ENCODE assay signal across 15 cellular contexts in genomic region chr15:40280260-40281056, GRCh38. TPM values are rescaled to one million over a fixed set of nuclear protein-coding genes. Genes with fewer than 3 reads are reported as not detected.
DNase-seq lines count a peak whose midpoint lies in the region; ATAC-seq and TF ChIP-seq lines count a peak whose summit lies in the region.
"Had no signal": no experiment of that assay in that cellular context is flagged by ENCODE, and none has a peak within 500 bp of the region (broad histone marks: within the 10 kb centered on the region; RNA-seq: fewer than 3 reads in every experiment).

No MANE protein-coding gene starts in this region.

- no peaks in the 10 kb centered on the region for H3K27me3 ChIP-seq in A673 (replicated peaks; ENCODE audit: insufficient read depth, low read depth, low read length, poor library complexity)

- intact Hi-C loops in A673 (cut with micrococcal nuclease; ENCODE audit: unreplicated experiment): no loop called here
- intact Hi-C loops in Calu3 (cut with micrococcal nuclease; ENCODE audit: unreplicated experiment): no loop called here
- intact Hi-C loops in activated T-helper 2 cell treated with anti-CD3 and anti-CD28 coated beads, Interferon-gamma antibody, Interleukin-2, Interleukin-4, amounts not matched to agents 10 μg/mL and 5 μg/mL and 100 μg/mL, durations not matched to agents 14 hours and 24 hours and 36 hours (cut with micrococcal nuclease): no loop called here

- H3K4me3 ChIP-seq in A673 (ENCODE audit: low read depth, low read length, poor library complexity, severe bottlenecking): peak overlapping the region; percentile 29

- H3K27ac Mint-ChIP-seq in Calu3 (ENCODE audit: unreplicated experiment) (no peak overlapping the region), memory B cell (no peak overlapping the region), osteocyte (ENCODE audit: unreplicated experiment) (no peak overlapping the region)
- no peak overlapping the region for H3K27ac Mint-ChIP-seq in activated T-helper 2 cell treated with anti-CD3 and anti-CD28 coated beads, Interferon-gamma antibody, Interleukin-2, Interleukin-4, amounts not matched to agents 10 μg/mL and 5 μg/mL and 100 μg/mL, durations not matched to agents 14 hours and 24 hours and 36 hours
- H3K27ac Mint-ChIP-seq: activated naive CD4-positive, alpha-beta T cell treated with anti-CD3 and anti-CD28 coated beads, Interleukin-2, amount 50 U/mL, for 72 hours had no signal

- CTCF ChIA-PET in A673 (lab: Charles Lee) (interaction anchor here (0.6 to 2.2 kb wide), 5 partner anchors 9 to 235 kb away, joined by 4 to 12 read pairs (median 6); no protein-coding TSS in a partner anchor), Calu3 (lab: Charles Lee) (interaction anchor here (1.4 kb wide), 1 partner anchor 58 kb away, joined by 11 read pairs; no protein-coding TSS in a partner anchor)

- H3K4me1 Mint-ChIP-seq in Calu3 (ENCODE audit: low read depth, unreplicated experiment): no peaks in the 10 kb centered on the region
- H3K4me1 Mint-ChIP-seq in activated T-helper 2 cell treated with anti-CD3 and anti-CD28 coated beads, Interferon-gamma antibody, Interleukin-2, Interleukin-4, amounts not matched to agents 10 μg/mL and 5 μg/mL and 100 μg/mL, durations not matched to agents 14 hours and 24 hours and 36 hours (ENCODE audit: low read depth): peaks cover 6% of the 10 kb centered on the region
- peaks cover 13% of the 10 kb centered on the region for H3K4me1 Mint-ChIP-seq in memory B cell
- H3K4me1 Mint-ChIP-seq in osteocyte (ENCODE audit: unreplicated experiment): peaks cover 23% of the 10 kb centered on the region

- H3K4me1 ChIP-seq in A673 (ENCODE audit: insufficient read depth, low read length, poor library complexity, severe bottlenecking): peaks cover 54% of the 10 kb centered on the region

- H3K27ac ChIP-seq in A673 (ENCODE audit: low read depth, low read length, poor library complexity, severe bottlenecking): no peak overlapping the region

- H3K9me3 ChIP-seq in A673 (ENCODE audit: low read depth, low read length, poor library complexity, severe bottlenecking): no peaks in the 10 kb centered on the region

- peak; percentile 48 for DNase-seq in A673 (ENCODE audit: low spot score)
- DNase-seq in Calu3: no peak
- DNase-seq in activated T-helper 2 cell treated with anti-CD3 and anti-CD28 coated beads, Interferon-gamma antibody, Interleukin-2, Interleukin-4, amounts not matched to agents 10 μg/mL and 5 μg/mL and 100 μg/mL, durations not matched to agents 14 hours and 24 hours and 36 hours (ENCODE audit: low spot score): no peak
- DNase-seq in memory B cell (ENCODE audit: low spot score in 2 of 2): no peak
- DNase-seq in osteocyte (ENCODE audit: extremely low spot score, unreplicated experiment): no peak
- no peak for DNase-seq in SHP77 (lab: John Stamatoyannopoulos, UW)
- DNase-seq in SKM-1 treated with dmso at 0.1 percent for 144 hours (lab: John Stamatoyannopoulos, UW; ENCODE audit: unreplicated experiment): no peak
- DNase-seq: activated CD4-positive, CD25-positive, alpha-beta regulatory T cell; DMS153; NCI-H187 treated with DMSO at 0.1 percent for 48 hours; NCI-H524 treated with DMSO at 0.1 percent for 48 hours; stimulated activated CD4-positive, alpha-beta T cell treated with anti-CD3 and anti-CD28 coated beads, Interleukin-2, amount 100 ng/mL, for 24 hours had no signal

- ATAC-seq in memory B cell (ENCODE audit: low read depth): no peak
- ATAC-seq in GM21619 (IDR thresholded peaks at IDR 0.05; ENCODE audit: unreplicated experiment): no peak
- ATAC-seq: activated naive CD4-positive, alpha-beta T cell treated with anti-CD3 and anti-CD28 coated beads, Interleukin-2, amount 50 U/mL, for 72 hours had no signal

- POLR2A ChIA-PET in A673 (lab: Charles Lee; ENCODE audit: low non-redundant PET): interaction anchor here (0.7 kb wide), 1 partner anchor 59 kb away, joined by 4 read pairs; no protein-coding TSS in a partner anchor

- H3K9me3 Mint-ChIP-seq in Calu3 (ENCODE audit: low read depth, unreplicated experiment) (no peaks in the 10 kb centered on the region), memory B cell (no peaks in the 10 kb centered on the region), osteocyte (ENCODE audit: unreplicated experiment) (no peaks in the 10 kb centered on the region)
- H3K9me3 Mint-ChIP-seq in activated T-helper 2 cell treated with anti-CD3 and anti-CD28 coated beads, Interferon-gamma antibody, Interleukin-2, Interleukin-4, amounts not matched to agents 10 μg/mL and 5 μg/mL and 100 μg/mL, durations not matched to agents 14 hours and 24 hours and 36 hours: no peaks in the 10 kb centered on the region
- H3K9me3 Mint-ChIP-seq: activated naive CD4-positive, alpha-beta T cell treated with anti-CD3 and anti-CD28 coated beads, Interleukin-2, amount 50 U/mL, for 72 hours had no signal

- no peaks in the 10 kb centered on the region for H3K36me3 ChIP-seq in A673 (ENCODE audit: insufficient read depth, low read length, poor library complexity, severe bottlenecking)

- BruUV-seq in A673 (replicated peaks; lab: Mats Ljungman, UMichigan): no TSS peak
- BruUV-seq in Calu3 (replicated peaks; lab: Mats Ljungman, UMichigan): no TSS peak

- no peaks in the 10 kb centered on the region for H3K27me3 Mint-ChIP-seq in Calu3 (ENCODE audit: unreplicated experiment)
- peaks cover 50% of the 10 kb centered on the region for H3K27me3 Mint-ChIP-seq in activated T-helper 2 cell treated with anti-CD3 and anti-CD28 coated beads, Interferon-gamma antibody, Interleukin-2, Interleukin-4, amounts not matched to agents 10 μg/mL and 5 μg/mL and 100 μg/mL, durations not matched to agents 14 hours and 24 hours and 36 hours (ENCODE audit: low read depth)
- H3K27me3 Mint-ChIP-seq in memory B cell: peaks cover 14% of the 10 kb centered on the region
- H3K27me3 Mint-ChIP-seq in osteocyte (ENCODE audit: unreplicated experiment): peaks cover 34% of the 10 kb centered on the region

- H3K36me3 Mint-ChIP-seq in Calu3 (ENCODE audit: insufficient read depth, unreplicated experiment) (peaks cover 5% of the 10 kb centered on the region), memory B cell (no peaks in the 10 kb centered on the region), osteocyte (ENCODE audit: unreplicated experiment) (no peaks in the 10 kb centered on the region)
- H3K36me3 Mint-ChIP-seq in activated T-helper 2 cell treated with anti-CD3 and anti-CD28 coated beads, Interferon-gamma antibody, Interleukin-2, Interleukin-4, amounts not matched to agents 10 μg/mL and 5 μg/mL and 100 μg/mL, durations not matched to agents 14 hours and 24 hours and 36 hours (ENCODE audit: low read depth): no peaks in the 10 kb centered on the region
- H3K36me3 Mint-ChIP-seq: activated naive CD4-positive, alpha-beta T cell treated with anti-CD3 and anti-CD28 coated beads, Interleukin-2, amount 50 U/mL, for 72 hours had no signal

- peak overlapping the region; percentile 28 for H3K4me3 Mint-ChIP-seq in Calu3 (ENCODE audit: low read depth, unreplicated experiment)
- peak overlapping the region; percentile 64 for H3K4me3 Mint-ChIP-seq in activated T-helper 2 cell treated with anti-CD3 and anti-CD28 coated beads, Interferon-gamma antibody, Interleukin-2, Interleukin-4, amounts not matched to agents 10 μg/mL and 5 μg/mL and 100 μg/mL, durations not matched to agents 14 hours and 24 hours and 36 hours (ENCODE audit: low read depth)
- H3K4me3 Mint-ChIP-seq in memory B cell: peak overlapping the region; percentile 75
- H3K4me3 Mint-ChIP-seq in osteocyte (ENCODE audit: unreplicated experiment): no peak overlapping the region

- TF ChIP-seq CTCF in A673 (conservative IDR thresholded peaks at IDR 0.05; ENCODE audit: low read depth, low read length): no peak
- TF ChIP-seq CTCF in Calu3 (IDR thresholded peaks at IDR 0.05; ENCODE audit: unreplicated experiment): no peak
- TF ChIP-seq CTCF in osteocyte (IDR thresholded peaks at IDR 0.05): no peak

RNA-seq across cellular contexts. Expression of gene ANKRD63, which starts 2.4 kb away (rescaled TPM):
- total RNA-seq in A673 (2021) (2.5 TPM in 2 replicates), Calu3 (2022) (0.56 TPM in 1 of 2 replicates, not detected in the other), osteocyte (0.30 and 0.42 TPM in 2 replicates)
- 0.41 and 0.48 TPM in 2 replicates for total RNA-seq in activated T-helper 2 cell treated with anti-CD3 and anti-CD28 coated beads, Interferon-gamma antibody, Interleukin-2, Interleukin-4, amounts not matched to agents 10 μg/mL and 5 μg/mL and 100 μg/mL, durations not matched to agents 14 hours and 24 hours and 36 hours
- total RNA-seq: activated naive CD4-positive, alpha-beta T cell treated with anti-CD3 and anti-CD28 coated beads, Interleukin-2, amount 50 U/mL, for 72 hours; lower leg skin had no signal

RNA-seq across cellular contexts. Expression of gene PLCB2, which starts 27.3 kb away (rescaled TPM):
- 5.6 and 6.6 TPM in 2 replicates for total RNA-seq in A673 (2021)
- 37.3 and 43.1 TPM in 2 replicates for total RNA-seq in Calu3 (2022)
- total RNA-seq in activated T-helper 2 cell treated with anti-CD3 and anti-CD28 coated beads, Interferon-gamma antibody, Interleukin-2, Interleukin-4, amounts not matched to agents 10 μg/mL and 5 μg/mL and 100 μg/mL, durations not matched to agents 14 hours and 24 hours and 36 hours: 96.3 and 98.9 TPM in 2 replicates
- 0.40 and 1.2 TPM in 2 replicates for total RNA-seq in osteocyte

RNA-seq across cellular contexts. Expression of gene PAK6, which starts 41.6 kb away (rescaled TPM):
- 0.84 and 1.5 TPM in 2 replicates for total RNA-seq in A673 (2021)
- 7.0 and 7.1 TPM in 2 replicates for total RNA-seq in Calu3 (2022)
- total RNA-seq in activated T-helper 2 cell treated with anti-CD3 and anti-CD28 coated beads, Interferon-gamma antibody, Interleukin-2, Interleukin-4, amounts not matched to agents 10 μg/mL and 5 μg/mL and 100 μg/mL, durations not matched to agents 14 hours and 24 hours and 36 hours: 0.27 and 0.78 TPM in 2 replicates
- not detected in 2 replicates for total RNA-seq in osteocyte

RNA-seq across cellular contexts. Expression of gene INAFM2, which starts 43.0 kb away (rescaled TPM):
- total RNA-seq in A673 (2021) (14.5 and 15.6 TPM in 2 replicates), Calu3 (2022) (14.3 and 16.6 TPM in 2 replicates), osteocyte (69.0 and 70.3 TPM in 2 replicates)
- total RNA-seq in activated T-helper 2 cell treated with anti-CD3 and anti-CD28 coated beads, Interferon-gamma antibody, Interleukin-2, Interleukin-4, amounts not matched to agents 10 μg/mL and 5 μg/mL and 100 μg/mL, durations not matched to agents 14 hours and 24 hours and 36 hours: 16.7 and 17.9 TPM in 2 replicates
